In the genomic region with DNA sequence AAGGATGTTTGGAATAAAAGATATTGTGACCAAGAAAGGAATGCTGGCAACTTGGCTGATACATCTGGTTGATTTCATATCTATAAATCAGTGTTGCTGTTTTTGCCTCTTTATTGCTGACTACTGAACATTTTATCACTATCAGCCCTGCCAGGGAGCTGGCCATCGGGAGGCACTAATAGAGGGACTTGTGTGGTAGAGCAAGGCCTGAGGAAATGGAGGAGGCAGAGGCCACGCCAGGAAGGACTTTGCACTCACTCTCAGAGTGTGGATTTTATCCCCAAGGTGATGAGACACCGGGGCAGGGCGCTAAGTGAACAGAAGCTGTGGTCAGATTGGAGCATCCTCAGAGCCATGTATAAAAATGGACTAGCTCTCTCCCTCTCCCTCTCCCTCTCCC, we compare ENCODE assay signal across 30 cellular contexts. TPM values are rescaled to one million over a fixed set of nuclear protein-coding genes. Genes with fewer than 3 reads are reported as not detected.
DNase-seq lines count a peak whose midpoint lies in the region; ATAC-seq, FAIRE-seq and TF ChIP-seq lines count a peak whose summit lies in the region.
"Had no signal": no experiment of that assay in that cellular context is flagged by ENCODE, and none has a peak within 500 bp of the region (broad histone marks: within the 10 kb centered on the region; RNA-seq: fewer than 3 reads in every experiment).

No MANE protein-coding gene starts in this region.

- TF ChIP-seq POLR2A in A549 (IDR thresholded peaks at IDR 0.05; ENCODE audit: low read length): no peak
- no peak for TF ChIP-seq POLR2A in prostate gland (IDR thresholded peaks at IDR 0.05)

- H3K9me3 ChIP-seq in A549 (no peaks in the 10 kb centered on the region), HEK293 (ENCODE audit: control insufficient read depth, insufficient read depth, low read depth, low read length) (no peaks in the 10 kb centered on the region), prostate gland (no peaks in the 10 kb centered on the region)
- H3K9me3 ChIP-seq: thoracic aorta, vagina had no signal

- peaks cover 8% of the 10 kb centered on the region for H3K9me3 Mint-ChIP-seq in nephron progenitor cell
- H3K9me3 Mint-ChIP-seq: activated CD4-positive, alpha-beta T cell treated with anti-CD3 and anti-CD28 coated beads, Interleukin-2, amount 10 ng/mL, durations not matched to agents 24 days and 14 days; activated T-cell treated with anti-CD3 and anti-CD28 coated beads, Interleukin-2, amount 50 U/mL, for 4 hours; CD4-positive, alpha-beta memory T cell; T-helper 2 cell treated with Interferon-gamma antibody and Interleukin-4, amounts not matched to agents 5 μg/mL and 100 μg/mL, for 36 hours had no signal

- TF ChIP-seq EP300 in A549 (IDR thresholded peaks at IDR 0.05): no peak

- H3K4me3 ChIP-seq in A549 (no peak overlapping the region), HEK293 (ENCODE audit: low read depth, low read length) (no peak overlapping the region), prostate gland (no peak overlapping the region)
- H3K4me3 ChIP-seq: thoracic aorta, vagina had no signal

- peaks cover 5% of the 10 kb centered on the region for H3K36me3 Mint-ChIP-seq in nephron progenitor cell (ENCODE audit: low read depth)
- H3K36me3 Mint-ChIP-seq: CD4-positive, alpha-beta memory T cell had no signal

- no peak for FAIRE-seq in A549 (lab: Jason Lieb, UNC)
- FAIRE-seq: kidney had no signal

- peak overlapping the region; percentile 51 for H3K4me3 Mint-ChIP-seq in nephron progenitor cell
- H3K4me3 Mint-ChIP-seq: activated CD4-positive, alpha-beta T cell treated with anti-CD3 and anti-CD28 coated beads, Interleukin-2, amount 10 ng/mL, durations not matched to agents 24 days and 14 days; activated T-cell treated with anti-CD3 and anti-CD28 coated beads, Interleukin-2, amount 50 U/mL, for 4 hours; CD4-positive, alpha-beta memory T cell; neural crest cell; T-helper 2 cell treated with Interferon-gamma antibody and Interleukin-4, amounts not matched to agents 5 μg/mL and 100 μg/mL, for 36 hours had no signal

- H3K27me3 ChIP-seq in prostate gland (replicated peaks; ENCODE audit: insufficient read depth): no peaks in the 10 kb centered on the region
- H3K27me3 ChIP-seq: vagina had no signal

- H3K27ac ChIP-seq in A549 (no peak overlapping the region), HEK293 (ENCODE audit: extremely low read depth, low read depth, low read length) (no peak overlapping the region), prostate gland (no peak overlapping the region)
- H3K27ac ChIP-seq: thoracic aorta, WERI-Rb-1 had no signal

- DNase-seq in A549 (ENCODE audit: low read depth in 1 of 2, low spot score in 1 of 2): peak in 1 of 2 experiments; percentile 51
- peak; percentile 29 for DNase-seq in dermis blood vessel endothelial cell
- DNase-seq in nephron progenitor cell: no peak
- DNase-seq in prostate gland (ENCODE audit: low spot score): no peak
- no peak for DNase-seq in SW480 (ENCODE audit: low spot score)
- DNase-seq in NOMO-1 treated with DMSO at 0.1 percent for 48 hours (lab: John Stamatoyannopoulos, UW; ENCODE audit: unreplicated experiment): no peak
- DNase-seq in HCEC 1CT: no peak
- DNase-seq: activated CD4-positive, alpha-beta T cell treated with anti-CD3 and anti-CD28 coated beads, Interleukin-2, amount 10 ng/mL, durations not matched to agents 24 days and 14 days; activated T-cell treated with anti-CD3 and anti-CD28 coated beads, Interleukin-2, amount 50 U/mL, for 4 hours; AML-193; CD4-positive, alpha-beta memory T cell; DMS 273 treated with DMSO at 0.1 percent for 48 hours; foreskin fibroblast; H9; head of caudate nucleus; Karpas-422; kidney; MV-4-11; NCI-H146; NCI-H446 treated with DMSO at 0.1 percent for 48 hours; NCI-H82; stimulated activated naive CD8-positive, alpha-beta T cell treated with anti-CD3 and anti-CD28 coated beads, Interleukin-15, Interleukin-2, amounts not matched to agents 100 U/mL and 50 U/mL, for 24 hours; WERI-Rb-1 had no signal

- peaks cover 12% of the 10 kb centered on the region for H3K27me3 Mint-ChIP-seq in nephron progenitor cell (ENCODE audit: low read depth, poor library complexity)

- no peak overlapping the region for H3K4me2 ChIP-seq in A549

- TF ChIP-seq CTCF in A549 (IDR thresholded peaks at IDR 0.05) (no peak), HEK293 (tag by site-specific recombination; IDR thresholded peaks at IDR 0.05) (no peak), nephron progenitor cell (IDR thresholded peaks at IDR 0.05) (no peak), prostate gland (IDR thresholded peaks at IDR 0.05) (no peak)

- H3K36me3 ChIP-seq in HEK293 (ENCODE audit: control insufficient read depth in 2 of 2, insufficient read depth in 1 of 2, low read length in 2 of 2): no peaks in the 10 kb centered on the region
- H3K36me3 ChIP-seq in prostate gland: no peaks in the 10 kb centered on the region
- H3K36me3 ChIP-seq: thoracic aorta, vagina, WERI-Rb-1 had no signal

- 49% methylated on average over 4 of the region's 4 CpGs for WGBS in A549 (ENCODE audit: missing lambda C conversion rate)
- WGBS in prostate gland: 39% methylated on average over 4 of the region's 4 CpGs

- H3K4me1 Mint-ChIP-seq in nephron progenitor cell: peaks cover 20% of the 10 kb centered on the region

- CTCF ChIA-PET in A549 (lab: Yijun Ruan, JAX) (interaction anchor here (0.7 to 23.8 kb wide), 4 partner anchors 8 to 157 kb away, joined by 3 to 364 read pairs (median 24); no protein-coding TSS in a partner anchor), HEK293 (lab: Yijun Ruan, JAX) (interaction anchor here (3.0 to 3.4 kb wide), 2 partner anchors 23 to 29 kb away, joined by 15 to 22 read pairs; no protein-coding TSS in a partner anchor)

- no peak for TF ChIP-seq RAD21 in A549 (conservative IDR thresholded peaks at IDR 0.05 in 1 of 2, IDR thresholded peaks at IDR 0.05 in 1 of 2)

- POLR2A ChIA-PET in A549 (lab: Yijun Ruan, JAX): interaction anchor here (0.5 kb wide), 1 partner anchor 147 kb away, joined by 3 read pairs; no protein-coding TSS in a partner anchor
- POLR2A ChIA-PET in HEK293 (lab: Yijun Ruan, JAX): interaction anchor here (0.7 to 1.2 kb wide), 2 partner anchors 12 to 822 kb away, joined by 3 read pairs; no protein-coding TSS in a partner anchor

- intact Hi-C loops in prostate gland (cut with DNase I): no loop called here

- H3K4me1 ChIP-seq in A549: peaks cover 7% of the 10 kb centered on the region
- H3K4me1 ChIP-seq in HEK293 (ENCODE audit: control insufficient read depth, insufficient read depth, low read length): no peaks in the 10 kb centered on the region
- no peaks in the 10 kb centered on the region for H3K4me1 ChIP-seq in prostate gland (replicated peaks)

- peak in 1 of 2 experiments; percentile 35; a peak in 3 of 6 replicates for ATAC-seq in A549
- ATAC-seq: activated T-cell treated with anti-CD3 and anti-CD28 coated beads, Interleukin-2, amount 50 U/mL, for 4 hours; stimulated activated naive CD8-positive, alpha-beta T cell treated with anti-CD3 and anti-CD28 coated beads, Interleukin-15, Interleukin-2, amounts not matched to agents 100 U/mL and 50 U/mL, for 24 hours had no signal

- H3K27ac Mint-ChIP-seq in nephron progenitor cell: no peak overlapping the region
- H3K27ac Mint-ChIP-seq: activated CD4-positive, alpha-beta T cell treated with anti-CD3 and anti-CD28 coated beads, Interleukin-2, amount 10 ng/mL, durations not matched to agents 24 days and 14 days; H9; T-helper 2 cell treated with Interferon-gamma antibody and Interleukin-4, amounts not matched to agents 5 μg/mL and 100 μg/mL, for 36 hours had no signal

TF ChIP-seq in A549, 52 proteins besides CTCF, POLR2A, EP300 and RAD21 (continues in another document):
- TF ChIP-seq HES2 (IDR thresholded peaks at IDR 0.05) (no peak), MAFK (IDR thresholded peaks at IDR 0.05; ENCODE audit: partially characterized antibody) (peak; percentile 86), KDM1A (IDR thresholded peaks at IDR 0.05; ENCODE audit: low read depth) (no peak), ZFP36 (IDR thresholded peaks at IDR 0.05; ENCODE audit: borderline replicate concordance, partially characterized antibody) (no peak)

TF ChIP-seq in HEK293, 187 proteins besides CTCF, POLR2A, EP300 and RAD21 (continues in another document):
- no peak for TF ChIP-seq ATF2 (tag by site-specific recombination; IDR thresholded peaks at IDR 0.05; ENCODE audit: low read depth)

RNA-seq across cellular contexts. Expression of gene CYB561, which starts 9.3 kb away (rescaled TPM):
- polyA plus RNA-seq in A549 (2011; rRNA removed) (16.6 and 19.7 TPM in 2 replicates), A549 (2017; fragmentation: RNase III; extraction: RNeasy Plus Mini Kit Qiagen cat#74134 plus additional on column Dnase treatment) (26.8 to 29.8 TPM (median 27.2 TPM) in 3 replicates)
- polyA plus RNA-seq in A549 (2012; cell fraction: cytosol; rRNA removed): 23.2 and 33.5 TPM in 2 replicates
- polyA plus RNA-seq in A549 (2012; cell fraction: nucleus; rRNA removed): 43.4 and 61.5 TPM in 2 replicates
- 29.3 and 38.2 TPM in 2 replicates for polyA minus RNA-seq in A549 (2011; rRNA and poly(A)+ RNA removed)
- total RNA-seq in dermis blood vessel endothelial cell (33.4 and 35.9 TPM in 2 replicates), prostate gland (100 to 1,000 TPM in 1 of 2 donors, 10 to 100 TPM in 1; 76.9 to 170 TPM)
- total RNA-seq: G401, OCI-LY7 had no signal

RNA-seq across cellular contexts. Expression of gene ACE, which starts 21.4 kb away (rescaled TPM):
- 0.22 and 0.38 TPM in 2 replicates for polyA plus RNA-seq in A549 (2011; rRNA removed)
- 0.26 and 0.45 TPM in 2 replicates for polyA plus RNA-seq in A549 (2012; cell fraction: cytosol; rRNA removed)
- polyA plus RNA-seq in A549 (2012; cell fraction: nucleus; rRNA removed): 0.81 and 1.6 TPM in 2 replicates
- 0.31 to 0.52 TPM (median 0.32 TPM) in 3 replicates for polyA plus RNA-seq in A549 (2017; fragmentation: RNase III; extraction: RNeasy Plus Mini Kit Qiagen cat#74134 plus additional on column Dnase treatment)
- polyA minus RNA-seq in A549 (2011; rRNA and poly(A)+ RNA removed): 1.4 and 1.9 TPM in 2 replicates
- total RNA-seq in dermis blood vessel endothelial cell: 155 and 366 TPM in 2 replicates
- 10 to 100 TPM; 42.8 to 54.6 TPM for total RNA-seq in prostate gland
- total RNA-seq: activated CD4-positive, alpha-beta T cell treated with anti-CD3 and anti-CD28 coated beads, Interleukin-2, amount 10 ng/mL, durations not matched to agents 24 days and 14 days had no signal
